In the genomic region with DNA sequence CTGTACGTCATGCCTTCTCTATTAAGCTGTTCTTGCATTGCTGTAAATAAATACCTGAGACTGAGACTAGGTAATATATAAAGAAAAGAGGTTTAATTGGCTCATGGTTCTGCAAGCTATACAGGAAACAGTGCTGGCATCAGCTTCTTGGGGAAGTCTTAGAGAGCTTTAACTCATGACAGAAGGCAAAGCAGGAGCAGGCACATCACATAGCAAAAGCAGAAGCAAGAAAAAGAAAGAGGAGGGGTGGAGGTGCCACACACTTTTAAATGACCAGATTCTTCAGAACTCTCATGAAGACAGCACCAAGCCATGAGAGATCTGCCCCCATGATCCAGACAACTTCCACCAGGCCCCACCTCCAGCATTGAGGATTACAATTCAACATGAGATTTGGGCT, we compare ENCODE assay signal across 15 cellular contexts.
DNase-seq lines count a peak whose midpoint lies in the region; ATAC-seq and TF ChIP-seq lines count a peak whose summit lies in the region.
"Had no signal": no experiment of that assay in that cellular context is flagged by ENCODE, and none has a peak within 500 bp of the region (broad histone marks: within the 10 kb centered on the region; RNA-seq: fewer than 3 reads in every experiment).

No MANE protein-coding gene starts in this region.

- H3K4me1 Mint-ChIP-seq in memory B cell = peaks cover 26% of the 10 kb centered on the region

- in situ Hi-C loops in KBM-7 (cut with MboI; ENCODE audit: low pct_unique_long_range_greater_than_20kb, low sequenced_read_pairs) = loop anchor here (25.0 kb wide), 1 partner anchor 298 kb away; no protein-coding TSS in a partner anchor
- in situ Hi-C loops in GM13976 (cut with MboI; ENCODE audit: low sequenced_read_pairs, unreplicated experiment) = no loop called here

- TF ChIP-seq CTCF in GM13976 (IDR thresholded peaks at IDR 0.05; ENCODE audit: borderline replicate concordance, control extremely low read depth, extremely low read depth, insufficient read depth, missing control alignments) = no peak

- H3K4me3 Mint-ChIP-seq in memory B cell = no peak overlapping the region
- H3K4me3 Mint-ChIP-seq: CD4-positive, CD25-positive, alpha-beta regulatory T cell; CD8-positive, alpha-beta T cell; GM23338; H9 had no signal

- no peak overlapping the region for H3K27ac Mint-ChIP-seq in memory B cell
- H3K27ac Mint-ChIP-seq: CD4-positive, CD25-positive, alpha-beta regulatory T cell; CD8-positive, alpha-beta T cell; GM23338; H9 had no signal

- H3K36me3 Mint-ChIP-seq in memory B cell = peaks cover 9% of the 10 kb centered on the region

- H3K27me3 Mint-ChIP-seq in memory B cell = no peaks in the 10 kb centered on the region
- H3K27me3 Mint-ChIP-seq: CD4-positive, CD25-positive, alpha-beta regulatory T cell had no signal

- H3K9me3 Mint-ChIP-seq in memory B cell = no peaks in the 10 kb centered on the region
- H3K9me3 Mint-ChIP-seq: CD4-positive, CD25-positive, alpha-beta regulatory T cell; CD8-positive, alpha-beta T cell; GM23338; H9 had no signal

- ATAC-seq in memory B cell (ENCODE audit: low read depth) (peak; percentile 38), HG03439 (IDR thresholded peaks at IDR 0.05; ENCODE audit: unreplicated experiment) (no peak)
- ATAC-seq: CD8-positive, alpha-beta T cell; GM23338; HCT116 had no signal

- DNase-seq in KBM-7 = peak; percentile 33
- peak; percentile 27 for DNase-seq in MV-4-11 (lab: John Stamatoyannopoulos, UW)
- DNase-seq in memory B cell (ENCODE audit: low spot score in 2 of 2) = no peak
- DNase-seq in stimulated activated CD4-positive, alpha-beta T cell treated with anti-CD3 and anti-CD28 coated beads, Interleukin-4, amount 100 ng/mL, for 4 hours = no peak
- DNase-seq in GM13976 (ENCODE audit: low spot score) = no peak
- DNase-seq: C1 segment of cervical spinal cord; Caco-2; CD4-positive, CD25-positive, alpha-beta regulatory T cell; CD8-positive, alpha-beta T cell; DMS153; DND-41; H9 had no signal

Comparison
In these comparisons a context has a peak if more than half of its experiments do, and no peak if none do; other contexts are left out.
1. DNase-seq: peak in KBM-7 (single experiment) and MV-4-11 (single experiment); none in memory B cell (0 of 2), stimulated activated CD4-positive, alpha-beta T cell treated with anti-CD3 and anti-CD28 coated beads, Interleukin-4, amount 100 ng/mL, for 4 hours (0 of 2) and GM13976 (single experiment).